ENCODE assay signal across 9 cellular contexts in the genomic region with DNA sequence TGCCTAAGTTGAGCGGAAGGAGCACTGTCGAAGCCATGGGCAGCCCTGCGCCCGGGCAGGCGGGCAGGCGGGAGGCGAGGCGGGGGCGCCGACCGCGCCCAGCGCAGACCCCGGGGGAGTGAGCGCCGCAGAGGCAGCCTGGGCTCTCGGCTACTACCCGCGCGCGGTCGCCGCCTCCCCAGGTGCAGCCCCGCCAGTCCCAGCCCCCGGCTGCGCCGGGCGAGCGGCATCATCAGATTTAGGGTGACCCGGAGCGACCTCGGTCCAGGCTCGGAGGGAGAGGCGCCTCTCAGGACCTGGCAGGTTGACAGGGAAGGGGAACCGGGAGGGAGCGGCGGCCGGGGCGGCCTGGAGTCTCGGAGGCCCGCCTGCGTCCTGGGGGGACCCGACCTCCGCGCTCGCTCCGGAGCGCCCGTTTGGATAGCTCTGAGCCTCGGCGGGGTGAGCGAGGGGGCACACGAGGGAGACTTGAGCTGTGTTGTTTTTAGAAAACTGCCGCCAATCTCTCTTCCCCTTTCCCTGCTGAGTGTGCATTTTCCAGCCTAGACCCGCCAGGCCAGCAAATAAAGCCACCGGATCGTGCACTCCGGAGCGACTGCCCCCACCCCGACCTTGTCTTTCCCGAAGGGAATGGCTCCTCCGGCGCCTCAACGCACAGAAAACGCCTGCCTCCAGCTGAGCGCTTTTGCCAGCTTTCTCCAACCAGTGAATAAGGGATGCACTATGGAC. TPM values are rescaled to one million over a fixed set of nuclear protein-coding genes. Genes with fewer than 3 reads are reported as not detected.
DNase-seq lines count a peak whose midpoint lies in the region; ATAC-seq, FAIRE-seq and TF ChIP-seq lines count a peak whose summit lies in the region.
"Had no signal": no experiment of that assay in that cellular context is flagged by ENCODE, and none has a peak within 500 bp of the region (broad histone marks: within the 10 kb centered on the region; RNA-seq: fewer than 3 reads in every experiment).

No MANE protein-coding gene starts in this region.

- RAD21 ChIA-PET in GM12878 (lab: Charles Lee; ENCODE audit: unreplicated experiment): interaction anchor here (1.1 to 1.5 kb wide), 2 partner anchors 405 to 1302 kb away, joined by 3 to 4 read pairs; no protein-coding TSS in a partner anchor

- H4K20me1 ChIP-seq in IMR-90 (ENCODE audit: insufficient read depth, low read length) (no peaks in the 10 kb centered on the region), GM12878 (ENCODE audit: control insufficient read depth, insufficient read depth) (no peaks in the 10 kb centered on the region)

- peak overlapping the region; percentile 48 for H4K5ac ChIP-seq in IMR-90 (ENCODE audit: low read depth, low read length)

- ATAC-seq in IMR-90 (ENCODE audit: low read depth) (peak; percentile 2), GM12878 (no peak), GM18870 (IDR thresholded peaks at IDR 0.05; ENCODE audit: unreplicated experiment) (no peak), GM21825 (IDR thresholded peaks at IDR 0.05; ENCODE audit: unreplicated experiment) (no peak)

- H3K4me3 ChIP-seq in IMR-90 (ENCODE audit: insufficient read depth, low read depth, low read length) (peak overlapping the region; percentile 85), GM12878 (no peak overlapping the region), iPS-18c (ENCODE audit: insufficient read depth, low read depth, low read length) (peak overlapping the region; percentile 75), skeletal muscle cell (ENCODE audit: low read depth, low read length) (peak overlapping the region; percentile 93)

- H3K14ac ChIP-seq in IMR-90 (replicated peaks; ENCODE audit: low read depth, low read length): peak overlapping the region; percentile 7; the same call in 1 of the 2 replicates

- peak overlapping the region; percentile 48 for H2AK9ac ChIP-seq in IMR-90 (replicated peaks; ENCODE audit: low read depth, low read length, poor library complexity)

- H3K9ac ChIP-seq in IMR-90 (ENCODE audit: low read depth, low read length) (peak overlapping the region; percentile 70), GM12878 (ENCODE audit: control insufficient read depth, insufficient read depth, low read length) (no peak overlapping the region)

- 0 out of 2 replicates have a peak overlapping the region, but pooled peaks have one; percentile 5 for H3K56ac ChIP-seq in IMR-90 (ENCODE audit: extremely low read depth, insufficient read depth, low read length)

- H3K9me1 ChIP-seq in IMR-90 (ENCODE audit: insufficient read depth, low read length): peaks cover 3% of the 10 kb centered on the region; the same call in 1 of the 2 replicates

- TF ChIP-seq CTCF in IMR-90 (conservative IDR thresholded peaks at IDR 0.05; ENCODE audit: low read depth, low read length) (no peak), GM12878 (IDR thresholded peaks at IDR 0.05 in 2 of 3, conservative IDR thresholded peaks at IDR 0.05 in 1 of 3; ENCODE audit: control insufficient read depth in 2 of 3, extremely low read depth in 1 of 3, insufficient read depth in 1 of 3, low read depth in 3 of 3, low read length in 3 of 3) (no peak)

- H2BK5ac ChIP-seq in IMR-90 (ENCODE audit: low read depth, low read length, poor library complexity, severe bottlenecking): peak overlapping the region; percentile 69

- H2AK5ac ChIP-seq in IMR-90 (ENCODE audit: low read depth, low read length): peak overlapping the region; percentile 3; the same call in 1 of the 2 replicates

- peak overlapping the region; percentile 96 for H3K4me2 ChIP-seq in IMR-90 (ENCODE audit: low read depth, low read length)
- H3K4me2 ChIP-seq in GM12878 (ENCODE audit: control insufficient read depth, insufficient read depth): no peak overlapping the region

- H3K79me2 ChIP-seq in GM12878 (ENCODE audit: control insufficient read depth, insufficient read depth, low read length): no peaks in the 10 kb centered on the region

- H2BK120ac ChIP-seq in IMR-90 (ENCODE audit: low read depth, low read length): peak overlapping the region; percentile 75

- H4K91ac ChIP-seq in IMR-90 (ENCODE audit: insufficient read depth, low read depth, low read length): peak overlapping the region; percentile 31

- TF ChIP-seq POLR2A in IMR-90 (IDR thresholded peaks at IDR 0.05; ENCODE audit: low read depth, low read length) (no peak), GM12878 (IDR thresholded peaks at IDR 0.05; ENCODE audit: low read depth, low read length) (no peak)

- H3K18ac ChIP-seq in IMR-90 (ENCODE audit: low read depth, low read length): peak overlapping the region; percentile 61

- H2BK15ac ChIP-seq in IMR-90 (ENCODE audit: low read depth, low read length): peak overlapping the region; percentile 29; the same call in 1 of the 3 replicates

- peaks cover 0 to 19% of the 10 kb centered on the region in 2 experiments; a peak in 2 of 4 replicates for H3K79me1 ChIP-seq in IMR-90 (ENCODE audit: low read depth in 1 of 2, low read length in 2 of 2)

- peak overlapping the region; percentile 21 to 58 for H4K8ac ChIP-seq in IMR-90 (ENCODE audit: low read depth in 2 of 2, low read length in 2 of 2)

- dilution Hi-C loops in IMR-90 (cut with HindIII; ENCODE audit: low sequenced_read_pairs, unreplicated experiment): no loop called here

- BruUV-seq in IMR-90 (replicated peaks; lab: Mats Ljungman, UMichigan): no TSS peak
- no TSS peak for BruUV-seq in GM12878 (replicated peaks; lab: Mats Ljungman, UMichigan)

- DNase-seq in CD1c-positive myeloid dendritic cell (ENCODE audit: extremely low spot score): peak; percentile 50
- DNase-seq in IMR-90: no peak
- no peak for DNase-seq in GM12878 (ENCODE audit: low read depth, low spot score)
- no peak for DNase-seq in skeletal muscle cell (ENCODE audit: low read depth)
- no peak for DNase-seq in GM19240 (ENCODE audit: insufficient read length, low spot score)

- H3K36me3 ChIP-seq in IMR-90 (ENCODE audit: control insufficient read depth, insufficient read depth, low read length) (no peaks in the 10 kb centered on the region), GM12878 (ENCODE audit: control insufficient read depth in 2 of 2, insufficient read depth in 2 of 2, low read length in 1 of 2) (no peaks in the 10 kb centered on the region)
- H3K36me3 ChIP-seq: neutrophil had no signal

- H3K9me3 ChIP-seq in IMR-90 (ENCODE audit: control insufficient read depth, insufficient read depth, low read length) (no peaks in the 10 kb centered on the region), GM12878 (replicated peaks; ENCODE audit: control insufficient read depth, insufficient read depth, low read length) (no peaks in the 10 kb centered on the region), iPS-18c (ENCODE audit: control insufficient read depth, insufficient read depth, low read length) (peaks cover 5% of the 10 kb centered on the region)
- H3K9me3 ChIP-seq: neutrophil had no signal

- TF ChIP-seq RAD21 in IMR-90 (IDR thresholded peaks at IDR 0.05; ENCODE audit: low read length) (no peak), GM12878 (IDR thresholded peaks at IDR 0.05; ENCODE audit: insufficient read depth, low read depth, low read length) (no peak)

- peak overlapping the region; percentile 84 for H3K4ac ChIP-seq in IMR-90 (ENCODE audit: low read depth, low read length)

- POLR2A ChIA-PET in IMR-90 (lab: Charles Lee; ENCODE audit: unreplicated experiment) (no interaction called here), GM12878 (lab: Charles Lee) (no interaction called here)

- SMC1A ChIA-PET in GM12878 (lab: Charles Lee; ENCODE audit: uncharacterized antibody, unreplicated experiment): interaction anchor here (1.3 kb wide), 3 partner anchors 9 to 134 kb away, joined by 3 read pairs; no protein-coding TSS in a partner anchor

- in situ Hi-C loops in IMR-90 (cut with MboI; ENCODE audit: low sequenced_read_pairs) (loop anchor here (25.0 kb wide), 2 partner anchors 576 to 776 kb away; no protein-coding TSS in a partner anchor), GM12878 (cut with MboI) (loop anchor here (10.0 kb wide), 1 partner anchor 1188 kb away; no protein-coding TSS in a partner anchor)

- H2BK20ac ChIP-seq in IMR-90 (ENCODE audit: low read depth, low read length): peak overlapping the region; percentile 3; the same call in 1 of the 2 replicates

- peak overlapping the region; percentile 51 for H3K23ac ChIP-seq in IMR-90 (ENCODE audit: low read depth, low read length)

- H2AFZ ChIP-seq in IMR-90 (replicated peaks; ENCODE audit: low read length, poor library complexity): peak overlapping the region; percentile 91
- H2AFZ ChIP-seq in GM12878 (ENCODE audit: control insufficient read depth, low read depth, low read length): no peak overlapping the region

- H3K27me3 ChIP-seq in IMR-90 (ENCODE audit: control insufficient read depth, insufficient read depth, low read length) (no peaks in the 10 kb centered on the region), GM12878 (replicated peaks in 1 of 2; ENCODE audit: control insufficient read depth in 2 of 2, insufficient read depth in 2 of 2, low read length in 1 of 2) (peaks cover 7 to 8% of the 10 kb centered on the region in 2 experiments)

- H3K4me1 ChIP-seq in IMR-90 (ENCODE audit: control insufficient read depth, insufficient read depth, low read length): peaks cover 7% of the 10 kb centered on the region
- no peaks in the 10 kb centered on the region for H3K4me1 ChIP-seq in GM12878 (ENCODE audit: control insufficient read depth, insufficient read depth, low read length)

- WGBS in IMR-90 (ENCODE audit: extremely low coverage in 2 of 2, insufficient read length in 1 of 2), 2 experiments: 4% methylated on average over 9 of the region's 66 CpGs; no CpG with 5 or more reads in 1 of the 2 experiments
- 20% methylated on average over 26 of the region's 66 CpGs for WGBS in GM12878 (ENCODE audit: insufficient coverage, insufficient replicate concordance, low lambda C conversion rate, missing lambda C conversion rate)

- intact Hi-C loops in IMR-90 (cut with micrococcal nuclease): loop anchor here (5.0 to 10.0 kb wide), 7 partner anchors 191 to 1048 kb away; no protein-coding TSS in a partner anchor
- intact Hi-C loops in GM12878 (cut with micrococcal nuclease; ENCODE audit: unreplicated experiment): loop anchor here (10.0 kb wide), 1 partner anchor 308 kb away; no protein-coding TSS in a partner anchor

- CTCF ChIA-PET in IMR-90 (lab: Yijun Ruan, JAX): no interaction called here
- CTCF ChIA-PET in GM12878 (lab: Yijun Ruan, JAX): no interaction called here

- FAIRE-seq in GM12878 (lab: Jason Lieb, UNC): no peak

- TF ChIP-seq EP300 in GM12878 (IDR thresholded peaks at IDR 0.05; ENCODE audit: borderline replicate concordance in 1 of 2, control insufficient read depth in 1 of 2, low read depth in 2 of 2, low read length in 2 of 2): no peak

- peak overlapping the region; percentile 91 for H3K27ac ChIP-seq in IMR-90 (ENCODE audit: insufficient read depth, low read length)
- H3K27ac ChIP-seq in GM12878 (ENCODE audit: control insufficient read depth, insufficient read depth): no peak overlapping the region
- H3K27ac ChIP-seq: neutrophil had no signal

RNA-seq across cellular contexts. Expression of gene NRP1, which starts 2.3 kb away (rescaled TPM):
- 191 and 227 TPM in 2 replicates for total RNA-seq in IMR-90 (2012; rRNA removed)
- 87.5 and 108 TPM in 2 replicates for polyA plus RNA-seq in IMR-90 (2012; rRNA removed)
- polyA plus RNA-seq in IMR-90 (2012; cell fraction: cytosol; rRNA removed): 35.8 and 44.6 TPM in 2 replicates
- 31.3 and 126 TPM in 2 replicates for polyA plus RNA-seq in IMR-90 (2012; cell fraction: nucleus; rRNA removed; ENCODE audit: low replicate concordance)
- 0.78 and 0.86 TPM in 2 replicates for total RNA-seq in GM12878 (2013; cell fraction: nucleolus; rRNA removed)
- 0.54 and 0.56 TPM in 2 replicates for total RNA-seq in GM12878 (2014; rRNA removed)
- 0.67 and 0.74 TPM in 2 replicates for total RNA-seq in GM12878 (2014; rRNA removed; fragmentation: Illumina TruSeq; extraction: Trizol)
- 0.77 and 1.3 TPM in 2 replicates for total RNA-seq in GM12878 (2021)
- polyA plus RNA-seq in GM12878 (2011; ENCODE audit: low read depth): not detected
- 11.1 and 12.1 TPM in 2 replicates for polyA plus RNA-seq in GM12878 (2011; rRNA removed)
- 7.9 and 8.5 TPM in 2 replicates for polyA plus RNA-seq in GM12878 (2011; cell fraction: cytosol; rRNA removed)
- 16.1 and 19.1 TPM in 2 replicates for polyA plus RNA-seq in GM12878 (2011; cell fraction: nucleus; rRNA removed)
- polyA plus RNA-seq in GM12878 (2012): 0.01 TPM in 1 of 2 replicates, not detected in the other
- 0.11 and 0.57 TPM in 2 replicates for polyA plus RNA-seq in GM12878 (2014; fragmentation: Illumina TruSeq; extraction: Trizol)
- polyA plus RNA-seq in GM12878 (2014; fragmentation: Nextera tagmentation; extraction: Ambion mirVana): under 1 TPM; 0.11 to 0.16 TPM
- 0.18 and 0.31 TPM in 2 replicates for polyA plus RNA-seq in GM12878 (2014; rRNA removed)
- polyA plus RNA-seq in GM12878 (2016; fragmentation: Nextera tagmentation; extraction: Ambion mirVana): under 1 TPM; 0.28 to 0.47 TPM
- 22.4 and 24.3 TPM in 2 replicates for polyA minus RNA-seq in GM12878 (2011; rRNA and poly(A)+ RNA removed)
- polyA minus RNA-seq in GM12878 (2011; cell fraction: cytosol; rRNA and poly(A)+ RNA removed): 9.2 and 13.7 TPM in 2 replicates
- 16.8 and 31.2 TPM in 2 replicates for polyA minus RNA-seq in GM12878 (2011; cell fraction: nucleus; rRNA and poly(A)+ RNA removed)

Comparison
In these comparisons a context has a peak if more than half of its experiments do, and no peak if none do; other contexts are left out.
1. RNA of gene NRP1, which starts 2.3 kb away (total RNA-seq): 191 to 227 TPM in IMR-90; 0.54 to 1.3 TPM in GM12878; every median in the first group is over 10 times any median in the second.